Comparison of ENCODE assay signal across 18 cellular contexts in genomic region chr14:23570806-23571483, GRCh38. TPM values are rescaled to one million over a fixed set of nuclear protein-coding genes. Genes with fewer than 3 reads are reported as not detected.
A peak's percentile ranks its signal among the peaks of the same experiment; 100 is the strongest.
DNase-seq lines count a peak whose midpoint lies in the region; TF ChIP-seq lines count a peak whose summit lies in the region.
"Had no signal": no experiment of that assay in that cellular context is flagged by ENCODE, and none has a peak within 500 bp of the region (broad histone marks: within the 10 kb centered on the region; RNA-seq: fewer than 3 reads in every experiment).

No MANE protein-coding gene starts in this region.

- no peak overlapping the region for H3K4me2 ChIP-seq in hepatocyte
- H3K4me2 ChIP-seq: A549, PC-9 had no signal

- H3K4me3 Mint-ChIP-seq in activated T-cell treated with anti-CD3 and anti-CD28 coated beads, Interleukin-2, amount 50 U/mL, for 24 hours, result no peak overlapping the region

- peaks cover 24% of the 10 kb centered on the region for H3K27me3 Mint-ChIP-seq in activated T-cell treated with anti-CD3 and anti-CD28 coated beads, Interleukin-2, amount 50 U/mL, for 24 hours

- H3K4me1 ChIP-seq in hepatocyte (ENCODE audit: insufficient read depth), result peaks cover 16% of the 10 kb centered on the region

- peak overlapping the region; percentile 52 for H3K27ac ChIP-seq in angular gyrus (ENCODE audit: low read depth, low read length)
- no peak overlapping the region for H3K27ac ChIP-seq in hepatocyte
- H3K27ac ChIP-seq in temporal lobe (ENCODE audit: low read depth, low read length), result peak overlapping the region; percentile 50
- H3K27ac ChIP-seq: A549, PC-9 had no signal

- H4K20me1 ChIP-seq in hepatocyte (ENCODE audit: insufficient read depth, poor library complexity, severe bottlenecking), result no peaks in the 10 kb centered on the region

- in situ Hi-C loops in G401 (cut with HindIII; ENCODE audit: low sequenced_read_pairs), result no loop called here

- peaks cover 24% of the 10 kb centered on the region for H3K4me1 Mint-ChIP-seq in activated T-cell treated with anti-CD3 and anti-CD28 coated beads, Interleukin-2, amount 50 U/mL, for 24 hours (ENCODE audit: low read depth)

- WGBS in hepatocyte (ENCODE audit: low lambda C conversion rate, missing lambda C conversion rate), result 86% methylated on average over 23 of the region's 23 CpGs

- no peak overlapping the region for H3K27ac Mint-ChIP-seq in activated T-cell treated with anti-CD3 and anti-CD28 coated beads, Interleukin-2, amount 50 U/mL, for 24 hours

- no peaks in the 10 kb centered on the region for H3K36me3 ChIP-seq in hepatocyte (replicated peaks; ENCODE audit: insufficient read depth, low read depth)
- H3K36me3 ChIP-seq: MG63 had no signal

- H3K9me2 ChIP-seq in hepatocyte (replicated peaks; ENCODE audit: insufficient read depth), result no peaks in the 10 kb centered on the region

- TF ChIP-seq CTCF in hepatocyte (IDR thresholded peaks at IDR 0.05; ENCODE audit: poor library complexity) (no peak), foreskin fibroblast (IDR thresholded peaks at IDR 0.05; ENCODE audit: low read depth, low read length) (no peak)

- H3K36me3 Mint-ChIP-seq in activated T-cell treated with anti-CD3 and anti-CD28 coated beads, Interleukin-2, amount 50 U/mL, for 24 hours (ENCODE audit: low read depth), result peaks cover 17% of the 10 kb centered on the region

- H3K4me3 ChIP-seq in hepatocyte (no peak overlapping the region), foreskin fibroblast (ENCODE audit: low read depth in 1 of 2, low read length in 2 of 2) (no peak overlapping the region)
- H3K4me3 ChIP-seq: A549, MG63, PC-9 had no signal

- peaks cover 12% of the 10 kb centered on the region for H3K79me2 ChIP-seq in hepatocyte

- H3K9me3 ChIP-seq in hepatocyte (ENCODE audit: low read depth), result no peaks in the 10 kb centered on the region
- H3K9me3 ChIP-seq: A549, MG63 had no signal

- no peaks in the 10 kb centered on the region for H3K9me3 Mint-ChIP-seq in activated T-cell treated with anti-CD3 and anti-CD28 coated beads, Interleukin-2, amount 50 U/mL, for 24 hours

- DNase-seq in activated T-cell treated with anti-CD3 and anti-CD28 coated beads, Interleukin-2, amount 50 U/mL, for 24 hours, result peak; percentile 25
- no peak for DNase-seq in activated T-cell treated with anti-CD3 and anti-CD28 coated beads, Interleukin-2, amount 50 U/mL, for 1 hour
- DNase-seq in hepatocyte (ENCODE audit: low spot score), result peak; percentile 4
- no peak for DNase-seq in foreskin fibroblast
- DNase-seq in G401 (ENCODE audit: low spot score), result no peak
- no peak for DNase-seq in stimulated activated CD4-positive, alpha-beta T cell treated with anti-CD3 and anti-CD28 coated beads, Interleukin-2, amount 100 ng/mL, for 48 hours
- DNase-seq: COR-L47, GOT3, Karpas-422, MG63, NCI-H1092, NCI-H2081 treated with DMSO at 0.1 percent for 48 hours, NCI-H2227 treated with DMSO at 0.1 percent for 48 hours, NCI-H524, PC-9 had no signal

- H2AFZ ChIP-seq in hepatocyte, result no peak overlapping the region
- H2AFZ ChIP-seq: PC-9 had no signal

- H3K27me3 ChIP-seq in hepatocyte, result peaks cover 28% of the 10 kb centered on the region
- H3K27me3 ChIP-seq: MG63 had no signal

RNA-seq across cellular contexts. Expression of gene AP1G2, which starts 3.4 kb away (rescaled TPM):
- total RNA-seq in hepatocyte, result 87.5 and 114 TPM in 2 replicates
- 191 and 282 TPM in 2 replicates for polyA plus RNA-seq in hepatocyte
- 10.6 TPM for total RNA-seq in temporal lobe
- total RNA-seq in G401 (2014; rRNA removed; shearing (Covaris generic)), result 37.0 and 38.9 TPM in 2 replicates

RNA-seq across cellular contexts. Expression of gene JPH4, which starts 7.6 kb away (rescaled TPM):
- total RNA-seq in hepatocyte, result 2.3 and 2.7 TPM in 2 replicates
- polyA plus RNA-seq in hepatocyte, result 1.7 and 2.7 TPM in 2 replicates
- total RNA-seq in temporal lobe, result 40.1 TPM
- total RNA-seq in G401 (2014; rRNA removed; shearing (Covaris generic)), result not detected in 2 replicates
- total RNA-seq: PC-9 had no signal

RNA-seq across cellular contexts. Expression of gene THTPA, which starts 14.9 kb away (rescaled TPM):
- total RNA-seq in hepatocyte (13.5 and 20.4 TPM in 2 replicates), temporal lobe (16.7 TPM)
- 14.2 and 15.5 TPM in 2 replicates for polyA plus RNA-seq in hepatocyte
- 12.9 and 22.2 TPM in 2 replicates for total RNA-seq in G401 (2014; rRNA removed; shearing (Covaris generic))

RNA-seq across cellular contexts. Expression of gene ZFHX2, which starts 19.4 kb away (rescaled TPM):
- total RNA-seq in hepatocyte, result 0.28 and 1.4 TPM in 2 replicates
- polyA plus RNA-seq in hepatocyte, result 1.5 and 2.2 TPM in 2 replicates
- total RNA-seq in temporal lobe, result 1.5 TPM
- under 0.01 and 0.03 TPM in 2 replicates for total RNA-seq in G401 (2014; rRNA removed; shearing (Covaris generic))

Comparison
In these comparisons a context has a peak if more than half of its experiments do, and no peak if none do; other contexts are left out.
1. DNase-seq: peak in activated T-cell treated with anti-CD3 and anti-CD28 coated beads, Interleukin-2, amount 50 U/mL, for 24 hours (single experiment) and hepatocyte (single experiment); none in activated T-cell treated with anti-CD3 and anti-CD28 coated beads, Interleukin-2, amount 50 U/mL, for 1 hour (single experiment), foreskin fibroblast (0 of 2), G401 (single experiment) and stimulated activated CD4-positive, alpha-beta T cell treated with anti-CD3 and anti-CD28 coated beads, Interleukin-2, amount 100 ng/mL, for 48 hours (0 of 2).
2. RNA of gene JPH4, which starts 7.6 kb away (total RNA-seq): 40.1 TPM in temporal lobe (single experiment); 2.3 to 2.7 TPM in hepatocyte and not detected in G401; every median in the first group is over 10 times any median in the second.